In the genomic region with DNA sequence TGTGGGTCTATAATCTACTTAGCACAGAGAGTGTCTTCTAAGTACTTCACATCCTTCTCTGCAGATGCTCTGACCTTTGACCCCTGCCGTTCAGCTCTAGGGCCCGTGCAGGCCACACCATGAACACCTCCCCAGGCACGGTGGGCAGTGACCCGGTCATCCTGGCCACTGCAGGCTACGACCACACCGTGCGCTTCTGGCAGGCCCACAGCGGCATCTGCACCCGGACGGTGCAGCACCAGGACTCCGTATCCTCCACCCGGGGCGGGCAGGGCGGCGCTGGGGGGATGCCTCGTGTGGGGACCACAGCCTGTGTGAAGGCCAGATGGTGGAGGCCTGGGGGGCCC, we compare ENCODE assay signal across 6 cellular contexts. TPM values are rescaled to one million over a fixed set of nuclear protein-coding genes. Genes with fewer than 3 reads are reported as not detected.
A peak's percentile ranks its signal among the peaks of the same experiment; 100 is the strongest.
DNase-seq lines count a peak whose midpoint lies in the region; ATAC-seq and TF ChIP-seq lines count a peak whose summit lies in the region.

No MANE protein-coding gene starts in this region.

- peak overlapping the region; percentile 70 for H3K4me3 ChIP-seq in iPS DF 6.9 (ENCODE audit: low read length)

- H3K4me1 ChIP-seq in iPS DF 6.9 (ENCODE audit: control insufficient read depth, insufficient read depth, low read length), result peaks cover 5% of the 10 kb centered on the region; the same call in 1 of the 2 replicates

- peaks cover 27% of the 10 kb centered on the region for H3K36me3 ChIP-seq in iPS DF 6.9 (ENCODE audit: control insufficient read depth, insufficient read depth, low read length)

- no peaks in the 10 kb centered on the region for H3K27me3 ChIP-seq in iPS DF 6.9 (ENCODE audit: control insufficient read depth, insufficient read depth, low read length)

- H3K9me3 ChIP-seq in iPS DF 6.9 (ENCODE audit: control insufficient read depth, insufficient read depth, low read length), result no peaks in the 10 kb centered on the region

- ATAC-seq in GM21526 (IDR thresholded peaks at IDR 0.05; ENCODE audit: low FRiP score, unreplicated experiment), result peak; percentile 9

- no CpG with 5 or more reads among the region's 16 CpGs for WGBS in iPS DF 6.9 (ENCODE audit: insufficient coverage, insufficient read length)

- no peak overlapping the region for H3K27ac ChIP-seq in iPS DF 6.9 (ENCODE audit: low read length)

- no peak for DNase-seq in iPS DF 6.9 (ENCODE audit: low read depth, low spot score)
- no peak for DNase-seq in NOMO-1 treated with DMSO at 0.1 percent for 48 hours (lab: John Stamatoyannopoulos, UW; ENCODE audit: unreplicated experiment)
- no peak for DNase-seq in NCI-H510A treated with DMSO at 0.1 percent for 48 hours (lab: John Stamatoyannopoulos, UW)
- DNase-seq in DMS153 treated with DMSO at 0.1 percent for 48 hours (lab: John Stamatoyannopoulos, UW; ENCODE audit: unreplicated experiment), result no peak

TF ChIP-seq in PFSK-1, 5 proteins besides CTCF, POLR2A, EP300 and RAD21:
- TF ChIP-seq, protein P1, sequence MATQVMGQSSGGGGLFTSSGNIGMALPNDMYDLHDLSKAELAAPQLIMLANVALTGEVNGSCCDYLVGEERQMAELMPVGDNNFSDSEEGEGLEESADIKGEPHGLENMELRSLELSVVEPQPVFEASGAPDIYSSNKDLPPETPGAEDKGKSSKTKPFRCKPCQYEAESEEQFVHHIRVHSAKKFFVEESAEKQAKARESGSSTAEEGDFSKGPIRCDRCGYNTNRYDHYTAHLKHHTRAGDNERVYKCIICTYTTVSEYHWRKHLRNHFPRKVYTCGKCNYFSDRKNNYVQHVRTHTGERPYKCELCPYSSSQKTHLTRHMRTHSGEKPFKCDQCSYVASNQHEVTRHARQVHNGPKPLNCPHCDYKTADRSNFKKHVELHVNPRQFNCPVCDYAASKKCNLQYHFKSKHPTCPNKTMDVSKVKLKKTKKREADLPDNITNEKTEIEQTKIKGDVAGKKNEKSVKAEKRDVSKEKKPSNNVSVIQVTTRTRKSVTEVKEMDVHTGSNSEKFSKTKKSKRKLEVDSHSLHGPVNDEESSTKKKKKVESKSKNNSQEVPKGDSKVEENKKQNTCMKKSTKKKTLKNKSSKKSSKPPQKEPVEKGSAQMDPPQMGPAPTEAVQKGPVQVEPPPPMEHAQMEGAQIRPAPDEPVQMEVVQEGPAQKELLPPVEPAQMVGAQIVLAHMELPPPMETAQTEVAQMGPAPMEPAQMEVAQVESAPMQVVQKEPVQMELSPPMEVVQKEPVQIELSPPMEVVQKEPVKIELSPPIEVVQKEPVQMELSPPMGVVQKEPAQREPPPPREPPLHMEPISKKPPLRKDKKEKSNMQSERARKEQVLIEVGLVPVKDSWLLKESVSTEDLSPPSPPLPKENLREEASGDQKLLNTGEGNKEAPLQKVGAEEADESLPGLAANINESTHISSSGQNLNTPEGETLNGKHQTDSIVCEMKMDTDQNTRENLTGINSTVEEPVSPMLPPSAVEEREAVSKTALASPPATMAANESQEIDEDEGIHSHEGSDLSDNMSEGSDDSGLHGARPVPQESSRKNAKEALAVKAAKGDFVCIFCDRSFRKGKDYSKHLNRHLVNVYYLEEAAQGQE (IDR thresholded peaks at IDR 0.05; ENCODE audit: insufficient read depth in 1 of 2, low read depth in 2 of 2, low read length in 2 of 2), result no peak
- TF ChIP-seq FOXP2 (optimal IDR thresholded peaks at IDR 0.05; ENCODE audit: borderline replicate concordance, extremely low read depth, extremely low read length, insufficient read depth), result no peak
- TF ChIP-seq POLR2AphosphoS5 (IDR thresholded peaks at IDR 0.05; ENCODE audit: low read depth, low read length), result 0 out of 2 replicates have a peak, but pooled peaks have one; percentile 10
TF ChIP-seq in PFSK-1: peak in this region for 1.

RNA-seq across cellular contexts. Expression of a gene that starts 0.7 kb away (rescaled TPM):
- 308 TPM for polyA plus RNA-seq in PFSK-1 (2012; ENCODE audit: insufficient read length, low read depth)

RNA-seq across cellular contexts. Expression of a gene that starts 4.7 kb away (rescaled TPM):
- polyA plus RNA-seq in PFSK-1 (2012; ENCODE audit: insufficient read length, low read depth), result 4.5 TPM

RNA-seq across cellular contexts. Expression of a gene that starts 8.7 kb away (rescaled TPM):
- 45.7 TPM for polyA plus RNA-seq in PFSK-1 (2012; ENCODE audit: insufficient read length, low read depth)

RNA-seq across cellular contexts. Expression of a gene that starts 9.5 kb away (rescaled TPM):
- polyA plus RNA-seq in PFSK-1 (2012; ENCODE audit: insufficient read length, low read depth), result 7.1 TPM

RNA-seq across cellular contexts. Expression of a gene that starts 17.5 kb away (rescaled TPM):
- 53.7 TPM for polyA plus RNA-seq in PFSK-1 (2012; ENCODE audit: insufficient read length, low read depth)
